10 cellular contexts compared by ENCODE assay signal in genomic region chr11:13114566-13115465, GRCh38.
DNase-seq lines count a peak whose midpoint lies in the region; ATAC-seq, FAIRE-seq and TF ChIP-seq lines count a peak whose summit lies in the region.
"Had no signal": no experiment of that assay in that cellular context is flagged by ENCODE, and none has a peak within 500 bp of the region (broad histone marks: within the 10 kb centered on the region; RNA-seq: fewer than 3 reads in every experiment).

No MANE protein-coding gene starts in this region.

- H3K79me2 ChIP-seq in DND-41 (ENCODE audit: insufficient read depth, low read length) (no peaks in the 10 kb centered on the region), OCI-LY7 (ENCODE audit: insufficient read depth, low read depth, low read length) (no peaks in the 10 kb centered on the region), HepG2 (ENCODE audit: insufficient read depth, low read length) (no peaks in the 10 kb centered on the region)

- FAIRE-seq in HepG2 (lab: Jason Lieb, UNC): peak; percentile 99
- FAIRE-seq: GM19239 had no signal

- no peaks in the 10 kb centered on the region for H3K9me3 Mint-ChIP-seq in CD8-positive, alpha-beta memory T cell

- H3K27me3 Mint-ChIP-seq in CD8-positive, alpha-beta memory T cell: peaks cover 16 to 43% of the 10 kb centered on the region in 2 donors

- peak; percentile 22 for TF ChIP-seq CTCF in DND-41 (IDR thresholded peaks at IDR 0.05; ENCODE audit: borderline replicate concordance, extremely low read depth, low read length, poor library complexity, severe bottlenecking)
- 0 out of 2 replicates have a peak, but pooled peaks have one; percentile 28 for TF ChIP-seq CTCF in OCI-LY7 (conservative IDR thresholded peaks at IDR 0.05; ENCODE audit: low read length)
- peak; percentile 94 for TF ChIP-seq CTCF in HepG2 (CRISPR knock-in tag; IDR thresholded peaks at IDR 0.05)

- BruUV-seq in OCI-LY7 (replicated peaks; lab: Mats Ljungman, UMichigan) (no TSS peak), HepG2 (replicated peaks; lab: Mats Ljungman, UMichigan) (no TSS peak)

- TF ChIP-seq EP300 in HepG2 (IDR thresholded peaks at IDR 0.05; ENCODE audit: low read depth in 2 of 2, low read length in 2 of 2) (peak; percentile 16 to 19; a peak in 1 of 4 replicates), HepG2 (CRISPR knock-in tag; IDR thresholded peaks at IDR 0.05; ENCODE audit: borderline replicate concordance) (peak; percentile 30; the same call in 1 of the 2 replicates)

- intact Hi-C loops in OCI-LY7 (cut with micrococcal nuclease; ENCODE audit: unreplicated experiment): no loop called here
- intact Hi-C loops in HepG2 (cut with micrococcal nuclease; ENCODE audit: unreplicated experiment): loop anchor here (1.0 to 2.0 kb wide), 3 partner anchors 26 to 151 kb away; no protein-coding TSS in a partner anchor

- H4K20me1 ChIP-seq in DND-41 (ENCODE audit: insufficient read depth, low read length): no peaks in the 10 kb centered on the region
- no peaks in the 10 kb centered on the region for H4K20me1 ChIP-seq in OCI-LY7 (ENCODE audit: insufficient read depth, low read length)
- H4K20me1 ChIP-seq in HepG2 (ENCODE audit: insufficient read depth, low read length): no peaks in the 10 kb centered on the region

- TF ChIP-seq POLR2A in HepG2 (IDR thresholded peaks at IDR 0.05; ENCODE audit: insufficient read depth in 1 of 2, low read depth in 2 of 2, low read length in 2 of 2): no peak

- H3K36me3 Mint-ChIP-seq in CD8-positive, alpha-beta memory T cell: no peaks in the 10 kb centered on the region

- H3K4me3 ChIP-seq in DND-41 (ENCODE audit: low read depth in 1 of 2, low read length in 2 of 2) (no peak overlapping the region), HUES48 (ENCODE audit: low read depth, low read length) (no peak overlapping the region), OCI-LY7 (ENCODE audit: low read depth, low read length, poor library complexity, severe bottlenecking) (no peak overlapping the region), HepG2 (replicated peaks in 1 of 3; ENCODE audit: insufficient read depth in 1 of 3, low read depth in 2 of 3, low read length in 3 of 3) (peak overlapping the region in 2 of 3 experiments; percentile 5 to 47; a peak in 3 of 6 replicates)
- no peak overlapping the region for H3K4me3 ChIP-seq in CD8-positive, alpha-beta memory T cell (ENCODE audit: low read length)

- peaks cover 0 to 3% (median 3%) of the 10 kb centered on the region in 3 donors for H3K4me1 Mint-ChIP-seq in CD8-positive, alpha-beta memory T cell

- H3K9ac ChIP-seq in DND-41 (ENCODE audit: low read depth, low read length) (no peak overlapping the region), HUES48 (ENCODE audit: low read depth, low read length) (no peak overlapping the region), HepG2 (ENCODE audit: insufficient read depth, low read depth, low read length) (peak overlapping the region; percentile 70)

- H3K27ac ChIP-seq in DND-41 (ENCODE audit: low read length) (no peak overlapping the region), HUES48 (ENCODE audit: low read depth, low read length) (peak overlapping the region; percentile 57), OCI-LY7 (ENCODE audit: low read depth, low read length, poor library complexity, severe bottlenecking) (no peak overlapping the region), HepG2 (ENCODE audit: extremely low read length, insufficient read depth, low read length) (peak overlapping the region; percentile 73)
- H3K27ac ChIP-seq in CD8-positive, alpha-beta memory T cell (ENCODE audit: low read depth, low read length): no peak overlapping the region
- H3K27ac ChIP-seq: VCaP had no signal

- ATAC-seq in DND-41 (ENCODE audit: insufficient read depth, low read depth): peak; percentile 50; the same call in 2 of the 3 replicates
- ATAC-seq in HepG2: peak; percentile 100
- no peak for ATAC-seq in GM19328 (IDR thresholded peaks at IDR 0.05; ENCODE audit: unreplicated experiment)
- no peak for ATAC-seq in HG03045 (IDR thresholded peaks at IDR 0.05; ENCODE audit: unreplicated experiment)

- 27% methylated on average over 5 of the region's 6 CpGs for WGBS in HepG2 (ENCODE audit: low lambda C conversion rate)

- H3K27ac Mint-ChIP-seq in CD8-positive, alpha-beta memory T cell: no peak overlapping the region

- in situ Hi-C loops in HepG2 (cut with HindIII; ENCODE audit: extremely low pct_ligation_motif_present, low pct_unique_long_range_greater_than_20kb): no loop called here

- H3K4me1 ChIP-seq in DND-41 (ENCODE audit: insufficient read depth, low read length): no peaks in the 10 kb centered on the region
- peaks cover 19% of the 10 kb centered on the region for H3K4me1 ChIP-seq in HUES48 (ENCODE audit: control insufficient read depth, insufficient read depth, low read length)
- no peaks in the 10 kb centered on the region for H3K4me1 ChIP-seq in OCI-LY7 (ENCODE audit: insufficient read depth, low read length, poor library complexity, severe bottlenecking)
- H3K4me1 ChIP-seq in HepG2 (ENCODE audit: insufficient read depth, low read length): peaks cover 62% of the 10 kb centered on the region
- H3K4me1 ChIP-seq in CD8-positive, alpha-beta memory T cell (ENCODE audit: insufficient read depth, low read length): no peaks in the 10 kb centered on the region

- H3K36me3 ChIP-seq in DND-41 (ENCODE audit: insufficient read depth, low read length): no peaks in the 10 kb centered on the region
- H3K36me3 ChIP-seq in HUES48 (ENCODE audit: control insufficient read depth, insufficient read depth, low read length): no peaks in the 10 kb centered on the region
- H3K36me3 ChIP-seq in OCI-LY7 (ENCODE audit: insufficient read depth, low read length): no peaks in the 10 kb centered on the region
- H3K36me3 ChIP-seq in HepG2 (replicated peaks in 1 of 2; ENCODE audit: control insufficient read depth in 1 of 2, insufficient read depth in 2 of 2, low read length in 2 of 2): no peaks in the 10 kb centered on the region
- H3K36me3 ChIP-seq in CD8-positive, alpha-beta memory T cell (ENCODE audit: insufficient read depth, low read length): no peaks in the 10 kb centered on the region

- H3K4me2 ChIP-seq in DND-41 (ENCODE audit: insufficient read depth, low read length) (no peak overlapping the region), OCI-LY7 (ENCODE audit: low read length) (no peak overlapping the region), HepG2 (ENCODE audit: low read depth, low read length) (peak overlapping the region; percentile 80)

- H2AFZ ChIP-seq in DND-41 (ENCODE audit: low read depth, low read length) (no peak overlapping the region), OCI-LY7 (ENCODE audit: low read length) (no peak overlapping the region), HepG2 (ENCODE audit: low read length) (peak overlapping the region; percentile 79)

- peak; percentile 73 for TF ChIP-seq RAD21 in HepG2 (CRISPR knock-in tag; IDR thresholded peaks at IDR 0.05)

- H3K9me3 ChIP-seq in DND-41 (ENCODE audit: insufficient read depth, low read length, severe bottlenecking) (no peaks in the 10 kb centered on the region), HUES48 (ENCODE audit: control insufficient read depth, insufficient read depth, low read length) (no peaks in the 10 kb centered on the region), OCI-LY7 (ENCODE audit: low read length) (no peaks in the 10 kb centered on the region), HepG2 (ENCODE audit: low read length) (no peaks in the 10 kb centered on the region)
- H3K9me3 ChIP-seq in CD8-positive, alpha-beta memory T cell (ENCODE audit: low read length): no peaks in the 10 kb centered on the region

- H3K27me3 ChIP-seq in DND-41 (ENCODE audit: insufficient read depth, low read length, poor library complexity) (peaks cover 2% of the 10 kb centered on the region), HUES48 (ENCODE audit: control insufficient read depth, insufficient read depth, low read length) (no peaks in the 10 kb centered on the region), HepG2 (ENCODE audit: control insufficient read depth in 1 of 2, insufficient read depth in 2 of 2, low read length in 2 of 2) (no peaks in the 10 kb centered on the region)
- H3K27me3 ChIP-seq in CD8-positive, alpha-beta memory T cell (ENCODE audit: insufficient read depth, low read length, poor library complexity, severe bottlenecking): no peaks in the 10 kb centered on the region

- H3K9me2 ChIP-seq in OCI-LY7 (ENCODE audit: insufficient read depth, low read length): no peaks in the 10 kb centered on the region

- DNase-seq in DND-41 (peak; percentile 8), OCI-LY7 (ENCODE audit: low spot score) (no peak), HepG2 (ENCODE audit: low spot score) (peak; percentile 94)
- no peak for DNase-seq in stimulated activated CD4-positive, alpha-beta T cell treated with anti-CD3 and anti-CD28 coated beads, Interleukin-1b, Interleukin-23, amount 100 ng/mL, for 48 hours
- no peak for DNase-seq in CD8-positive, alpha-beta memory T cell

- H3K4me3 Mint-ChIP-seq in CD8-positive, alpha-beta memory T cell: no peak overlapping the region

- CTCF ChIA-PET in OCI-LY7 (lab: Charles Lee; ENCODE audit: unreplicated experiment): no interaction called here
- CTCF ChIA-PET in HepG2 (lab: Yijun Ruan, JAX; ENCODE audit: low intra/inter-chr PET ratio, low total read pairs): interaction anchor here (1.2 to 1.7 kb wide), 2 partner anchors 38 to 151 kb away, joined by 4 to 11 read pairs; no protein-coding TSS in a partner anchor
- CTCF ChIA-PET in CD8-positive, alpha-beta memory T cell (lab: Charles Lee): interaction anchor here (1.0 kb wide), 1 partner anchor 91 kb away, joined by 3 read pairs; no protein-coding TSS in a partner anchor

- POLR2A ChIA-PET in OCI-LY7 (lab: Charles Lee) (interaction anchor here (0.7 to 0.8 kb wide), 2 partner anchors 32 to 193 kb away, joined by 3 to 5 read pairs; no protein-coding TSS in a partner anchor), HepG2 (lab: Yijun Ruan, JAX) (interaction anchor here (0.9 to 2.0 kb wide), 6 partner anchors 10 to 26 kb away, joined by 3 to 25 read pairs (median 5); no protein-coding TSS in a partner anchor)
- POLR2A ChIA-PET in CD8-positive, alpha-beta memory T cell (lab: Charles Lee): no interaction called here

TF ChIP-seq in HepG2, 621 proteins besides CTCF, POLR2A, EP300 and RAD21 (continues in another document):
- 0 out of 2 replicates have a peak, but pooled peaks have one; percentile 42 for TF ChIP-seq KDM3A (CRISPR knock-in tag; IDR thresholded peaks at IDR 0.05; ENCODE audit: low read depth)
- no peak for TF ChIP-seq NFE2L2 (IDR thresholded peaks at IDR 0.05; ENCODE audit: low read length)
- TF ChIP-seq HOXA3 (CRISPR knock-in tag; IDR thresholded peaks at IDR 0.05): peak; percentile 33; the same call in 1 of the 2 replicates
- TF ChIP-seq KDM5B (CRISPR knock-in tag; IDR thresholded peaks at IDR 0.05; ENCODE audit: borderline replicate concordance): no peak
- TF ChIP-seq SMAD1 (CRISPR knock-in tag; IDR thresholded peaks at IDR 0.05; ENCODE audit: borderline replicate concordance, low read depth): no peak
- peak; percentile 62 for TF ChIP-seq ZNF501 (CRISPR knock-in tag; IDR thresholded peaks at IDR 0.05)

Comparison
In these comparisons a context has a peak if more than half of its experiments do, and no peak if none do; other contexts are left out.
1. ATAC-seq: peak in DND-41 (single experiment) and HepG2 (single experiment); none in GM19328 (single experiment) and HG03045 (single experiment).
2. DNase-seq: peak in DND-41 (single experiment) and HepG2 (single experiment); none in OCI-LY7 (single experiment), stimulated activated CD4-positive, alpha-beta T cell treated with anti-CD3 and anti-CD28 coated beads, Interleukin-1b, Interleukin-23, amount 100 ng/mL, for 48 hours (single experiment) and CD8-positive, alpha-beta memory T cell (0 of 5).
3. H3K27ac ChIP-seq: peak in HUES48 (single experiment) and HepG2 (single experiment); none in DND-41 (single experiment), OCI-LY7 (single experiment) and CD8-positive, alpha-beta memory T cell (single experiment).
4. H3K4me3 ChIP-seq: peak in HepG2 (2 of 3); none in DND-41 (0 of 2), HUES48 (single experiment), OCI-LY7 (single experiment) and CD8-positive, alpha-beta memory T cell (single experiment).
5. CTCF ChIP-seq: peak in every context shown above with its lines; median percentile 94 in HepG2; 28 in OCI-LY7; 22 in DND-41.